9 cellular contexts compared by ENCODE assay signal in the genomic region with DNA sequence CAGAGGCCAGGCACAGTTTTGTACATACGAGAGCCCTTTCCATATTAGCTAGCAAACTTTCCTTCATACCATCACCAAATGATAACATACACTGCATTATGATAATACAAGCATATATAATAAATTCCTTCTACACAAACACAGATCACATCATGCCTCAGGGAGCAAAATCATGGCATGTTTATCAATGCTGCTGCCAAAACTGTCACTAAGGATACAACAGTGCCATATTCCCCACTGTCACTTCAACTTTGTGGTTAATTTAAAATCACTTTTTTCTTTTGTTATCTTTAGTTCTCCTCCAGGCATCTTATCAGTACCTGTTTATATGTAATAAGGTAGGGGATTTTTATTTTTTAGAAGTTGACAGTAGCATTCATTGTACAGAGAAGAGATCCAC.
"Had no signal": no experiment of that assay in that cellular context is flagged by ENCODE, and none has a peak within 500 bp of the region (broad histone marks: within the 10 kb centered on the region; RNA-seq: fewer than 3 reads in every experiment).

No MANE protein-coding gene starts in this region.

- H3K4me3 ChIP-seq: GM23248, GM23338, HAP-1 had no signal

- H3K9me3 ChIP-seq: HAP-1 had no signal

- H3K4me1 Mint-ChIP-seq: GM23338 had no signal

- H3K36me3 ChIP-seq: HAP-1 had no signal

- H3K4me3 Mint-ChIP-seq: GM23338, H9, HFFc6 had no signal

- H3K27ac ChIP-seq: GM23248 had no signal

- H3K27ac Mint-ChIP-seq: GM23338, H9, HFFc6 had no signal

- H2AFZ ChIP-seq: GM23248, GM23338 had no signal

- H3K4me2 ChIP-seq: GM23338 had no signal

- ATAC-seq: GM23338, HCT116 had no signal

- H3K4me1 ChIP-seq: HAP-1 had no signal

- DNase-seq: GOT3, H7, H9, HCEC 1CT, HFFc6 had no signal

- H3K9ac ChIP-seq: GM23248 had no signal

- H3K9me3 Mint-ChIP-seq: GM23338, H9, HFFc6 had no signal
